Comparison of ENCODE assay signal across 8 cellular contexts in the genomic region with DNA sequence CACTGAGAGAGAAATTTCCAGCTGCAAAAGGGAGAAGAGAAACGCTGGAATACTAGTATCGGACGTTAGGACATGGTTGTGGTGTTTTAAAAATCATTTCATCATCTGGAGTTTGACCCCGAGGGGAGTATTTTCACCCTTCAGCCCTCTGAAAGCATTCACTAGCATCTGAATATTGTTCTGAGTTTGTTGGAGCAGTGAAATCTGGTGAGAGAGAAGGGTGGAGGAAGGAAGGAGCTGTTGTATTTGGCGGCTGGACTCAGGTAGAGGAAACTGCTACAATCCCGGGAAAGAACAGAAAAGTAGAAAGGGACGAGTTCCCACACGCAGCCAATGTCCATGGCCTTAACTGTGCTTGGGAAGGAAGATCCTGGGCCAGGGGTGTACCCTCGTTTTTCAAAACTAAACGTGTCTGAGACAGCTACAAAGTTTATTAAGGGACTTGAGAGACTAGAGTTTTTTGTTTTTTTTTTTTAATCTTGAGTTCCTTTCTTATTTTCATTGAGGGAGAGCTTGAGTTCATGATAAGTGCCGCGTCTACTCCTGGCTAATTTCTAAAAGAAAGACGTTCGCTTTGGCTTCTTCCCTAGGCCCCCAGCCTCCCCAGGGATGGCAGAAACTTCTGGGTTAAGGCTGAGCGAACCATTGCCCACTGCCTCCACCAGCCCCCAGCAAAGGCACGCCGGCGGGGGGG. TPM values are rescaled to one million over a fixed set of nuclear protein-coding genes. Genes with fewer than 3 reads are reported as not detected.
DNase-seq lines count a peak whose midpoint lies in the region; ATAC-seq lines count a peak whose summit lies in the region.

No MANE protein-coding gene starts in this region.

- peak overlapping the region; percentile 88 to 97 (median 94) for H3K4me3 Mint-ChIP-seq in IgD-negative memory B cell
- H3K4me3 Mint-ChIP-seq in activated T-helper 2 cell treated with anti-CD3 and anti-CD28 coated beads, Interferon-gamma antibody, Interleukin-2, Interleukin-4, amounts not matched to agents 10 μg/mL and 5 μg/mL and 100 μg/mL, durations not matched to agents 14 hours and 24 hours and 36 hours (ENCODE audit: low read depth), result peak overlapping the region; percentile 90

- H3K27me3 Mint-ChIP-seq in IgD-negative memory B cell, result no peaks in the 10 kb centered on the region
- H3K27me3 Mint-ChIP-seq in activated T-helper 2 cell treated with anti-CD3 and anti-CD28 coated beads, Interferon-gamma antibody, Interleukin-2, Interleukin-4, amounts not matched to agents 10 μg/mL and 5 μg/mL and 100 μg/mL, durations not matched to agents 14 hours and 24 hours and 36 hours (ENCODE audit: low read depth), result no peaks in the 10 kb centered on the region

- ATAC-seq in left ventricle myocardium superior, result peak; percentile 4

- no peaks in the 10 kb centered on the region for H3K9me3 Mint-ChIP-seq in IgD-negative memory B cell
- H3K9me3 Mint-ChIP-seq in activated T-helper 2 cell treated with anti-CD3 and anti-CD28 coated beads, Interferon-gamma antibody, Interleukin-2, Interleukin-4, amounts not matched to agents 10 μg/mL and 5 μg/mL and 100 μg/mL, durations not matched to agents 14 hours and 24 hours and 36 hours, result no peaks in the 10 kb centered on the region

- H3K27ac Mint-ChIP-seq in IgD-negative memory B cell, result peak overlapping the region; percentile 95 to 98 (median 96)
- H3K27ac Mint-ChIP-seq in activated T-helper 2 cell treated with anti-CD3 and anti-CD28 coated beads, Interferon-gamma antibody, Interleukin-2, Interleukin-4, amounts not matched to agents 10 μg/mL and 5 μg/mL and 100 μg/mL, durations not matched to agents 14 hours and 24 hours and 36 hours, result peak overlapping the region; percentile 98

- DNase-seq in DMS114 treated with DMSO at 0.1 percent for 48 hours (lab: John Stamatoyannopoulos, UW; ENCODE audit: unreplicated experiment) (peak; percentile 41), left ventricle myocardium superior (no peak), retina (peak; percentile 77), NOMO-1 (lab: John Stamatoyannopoulos, UW; ENCODE audit: unreplicated experiment in 2 of 2) (no peak), A172 (ENCODE audit: low spot score) (no peak), dedifferentiated amniotic fluid mesenchymal stem cell (ENCODE audit: extremely low spot score) (no peak)
- DNase-seq in activated T-helper 2 cell treated with anti-CD3 and anti-CD28 coated beads, Interferon-gamma antibody, Interleukin-2, Interleukin-4, amounts not matched to agents 10 μg/mL and 5 μg/mL and 100 μg/mL, durations not matched to agents 14 hours and 24 hours and 36 hours (ENCODE audit: low spot score), result no peak

- H3K4me1 Mint-ChIP-seq in IgD-negative memory B cell, result peaks cover 38 to 47% (median 44%) of the 10 kb centered on the region in 3 donors
- peaks cover 54% of the 10 kb centered on the region for H3K4me1 Mint-ChIP-seq in activated T-helper 2 cell treated with anti-CD3 and anti-CD28 coated beads, Interferon-gamma antibody, Interleukin-2, Interleukin-4, amounts not matched to agents 10 μg/mL and 5 μg/mL and 100 μg/mL, durations not matched to agents 14 hours and 24 hours and 36 hours (ENCODE audit: low read depth)

- H3K36me3 Mint-ChIP-seq in IgD-negative memory B cell, result peaks cover 18% of the 10 kb centered on the region
- peaks cover 47% of the 10 kb centered on the region for H3K36me3 Mint-ChIP-seq in activated T-helper 2 cell treated with anti-CD3 and anti-CD28 coated beads, Interferon-gamma antibody, Interleukin-2, Interleukin-4, amounts not matched to agents 10 μg/mL and 5 μg/mL and 100 μg/mL, durations not matched to agents 14 hours and 24 hours and 36 hours (ENCODE audit: low read depth)

- intact Hi-C loops in activated T-helper 2 cell treated with anti-CD3 and anti-CD28 coated beads, Interferon-gamma antibody, Interleukin-2, Interleukin-4, amounts not matched to agents 10 μg/mL and 5 μg/mL and 100 μg/mL, durations not matched to agents 14 hours and 24 hours and 36 hours (cut with micrococcal nuclease), result loop anchor here (5.0 kb wide), 5 partner anchors 209 to 1064 kb away; no protein-coding TSS in a partner anchor
- intact Hi-C loops in left ventricle myocardium superior (cut with micrococcal nuclease), result no loop called here

RNA-seq across cellular contexts. Expression of gene CDKN1B, which starts 0.9 kb away (rescaled TPM):
- 12.5 TPM for polyA plus RNA-seq in IgD-negative memory B cell
- total RNA-seq in activated T-helper 2 cell treated with anti-CD3 and anti-CD28 coated beads, Interferon-gamma antibody, Interleukin-2, Interleukin-4, amounts not matched to agents 10 μg/mL and 5 μg/mL and 100 μg/mL, durations not matched to agents 14 hours and 24 hours and 36 hours, result 49.0 and 53.4 TPM in 2 replicates
- 40.9 TPM for total RNA-seq in left ventricle myocardium superior
- 18.1 and 20.0 TPM in 2 replicates for total RNA-seq in A172 (2014; rRNA removed; shearing (Covaris generic))

RNA-seq across cellular contexts. Expression of gene GPR19, which starts 20.3 kb away (rescaled TPM):
- polyA plus RNA-seq in IgD-negative memory B cell, result 0.36 TPM
- total RNA-seq in activated T-helper 2 cell treated with anti-CD3 and anti-CD28 coated beads, Interferon-gamma antibody, Interleukin-2, Interleukin-4, amounts not matched to agents 10 μg/mL and 5 μg/mL and 100 μg/mL, durations not matched to agents 14 hours and 24 hours and 36 hours, result 8.9 and 12.2 TPM in 2 replicates
- not detected for total RNA-seq in left ventricle myocardium superior
- total RNA-seq in A172 (2014; rRNA removed; shearing (Covaris generic)), result 0.57 and 0.84 TPM in 2 replicates

Comparison
In these comparisons a context has a peak if more than half of its experiments do, and no peak if none do; other contexts are left out.
1. DNase-seq: peak in DMS114 treated with DMSO at 0.1 percent for 48 hours (single experiment) and retina (single experiment); none in activated T-helper 2 cell treated with anti-CD3 and anti-CD28 coated beads, Interferon-gamma antibody, Interleukin-2, Interleukin-4, amounts not matched to agents 10 μg/mL and 5 μg/mL and 100 μg/mL, durations not matched to agents 14 hours and 24 hours and 36 hours (single experiment), left ventricle myocardium superior (single experiment), NOMO-1 (0 of 2), A172 (single experiment) and dedifferentiated amniotic fluid mesenchymal stem cell (single experiment).